Comparison of ENCODE assay signal across 1 cellular context in the genomic region with DNA sequence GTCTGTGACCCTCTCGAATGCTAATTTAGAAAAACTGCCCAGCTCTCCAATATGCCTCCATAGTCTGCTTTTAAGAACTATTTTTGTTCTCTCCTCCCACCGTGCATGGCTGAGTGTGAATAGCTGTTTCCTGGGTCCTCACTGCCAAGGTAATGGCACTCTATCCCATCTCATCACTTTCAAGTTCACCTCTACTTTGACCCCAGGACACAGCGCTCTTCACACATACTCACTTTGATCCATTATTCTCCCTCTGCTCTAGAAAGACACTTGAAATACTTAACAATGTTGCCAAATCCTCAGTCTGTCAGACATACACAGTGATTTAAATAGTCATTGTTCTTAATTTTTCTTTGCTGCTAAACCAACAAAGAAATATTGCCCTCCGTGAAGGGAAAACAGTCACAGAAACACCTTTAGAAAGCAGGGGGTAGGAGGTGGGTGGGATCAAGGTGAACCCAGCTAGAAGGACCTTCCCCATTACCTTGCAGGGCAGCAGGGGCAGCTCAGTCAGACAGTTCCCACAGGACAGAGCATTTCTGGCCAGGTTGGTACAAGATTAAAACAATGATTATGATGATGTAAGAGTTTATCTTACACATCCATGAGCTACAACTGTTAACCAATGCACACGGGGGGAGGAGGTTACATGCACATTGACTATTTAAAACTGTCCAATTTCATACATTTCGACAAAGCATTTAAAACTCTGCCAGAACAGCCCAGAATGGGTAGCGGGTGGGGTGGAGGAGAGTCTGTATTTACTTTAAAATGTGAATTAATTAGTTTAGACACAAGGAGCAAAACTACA.
TF ChIP-seq lines count a peak whose summit lies in the region.

No MANE protein-coding gene starts in this region.

TF ChIP-seq in H1, 55 proteins besides CTCF, POLR2A, EP300 and RAD21:
- no peak for TF ChIP-seq POLR2AphosphoS5 (IDR thresholded peaks at IDR 0.05; ENCODE audit: low read depth, low read length)
- TF ChIP-seq RFX5 (IDR thresholded peaks at IDR 0.05; ENCODE audit: borderline replicate concordance, low read depth, low read length) = no peak
- TF ChIP-seq RXRA (IDR thresholded peaks at IDR 0.05; ENCODE audit: insufficient read depth, low read depth, low read length) = no peak
TF ChIP-seq in H1: peak in this region for 0.
